18 cellular contexts compared by ENCODE assay signal in genomic region chr1:30250338-30251022, GRCh38.
"Had no signal": no experiment of that assay in that cellular context is flagged by ENCODE, and none has a peak within 500 bp of the region (broad histone marks: within the 10 kb centered on the region; RNA-seq: fewer than 3 reads in every experiment).

No MANE protein-coding gene starts in this region.

- H3K36me3 Mint-ChIP-seq: activated naive CD8-positive, alpha-beta T cell treated with anti-CD3 and anti-CD28 coated beads for 36 hours; naive thymus-derived CD4-positive, alpha-beta T cell had no signal

- H3K36me3 ChIP-seq: ascending aorta, cardiac muscle cell, esophagus squamous epithelium had no signal

- H3K4me1 Mint-ChIP-seq: activated naive CD8-positive, alpha-beta T cell treated with anti-CD3 and anti-CD28 coated beads for 36 hours; naive thymus-derived CD4-positive, alpha-beta T cell had no signal

- H3K27ac Mint-ChIP-seq: activated CD8-positive, alpha-beta T cell treated with anti-CD3 and anti-CD28 coated beads for 36 hours; activated naive CD8-positive, alpha-beta T cell treated with anti-CD3 and anti-CD28 coated beads for 36 hours; activated T-cell treated with anti-CD3 and anti-CD28 coated beads, Interleukin-2, amount 50 U/mL, for 72 hours; naive thymus-derived CD4-positive, alpha-beta T cell; stimulated activated naive CD8-positive, alpha-beta T cell treated with anti-CD3 and anti-CD28 coated beads, Interleukin-15, Interleukin-2, amounts not matched to agents 100 ng/mL and 50 ng/mL, for 24 hours had no signal

- H3K4me3 ChIP-seq: ascending aorta, cardiac muscle cell, esophagus squamous epithelium, lung, psoas muscle, testis had no signal

- H3K4me1 ChIP-seq: ascending aorta, esophagus squamous epithelium, psoas muscle, testis had no signal

- H3K27ac ChIP-seq: ascending aorta, cardiac muscle cell, esophagus squamous epithelium, psoas muscle, testis had no signal

- H3K27me3 ChIP-seq: ascending aorta, cardiac muscle cell, testis had no signal

- DNase-seq: activated CD4-positive, alpha-beta T cell treated with anti-CD3 and anti-CD28 coated beads for 1 hour; activated CD8-positive, alpha-beta memory T cell treated with anti-CD3 and anti-CD28 coated beads, Interleukin-2, amount 50 U/mL, for 4 hours; activated CD8-positive, alpha-beta T cell treated with anti-CD3 and anti-CD28 coated beads for 36 hours; activated gamma-delta T cell treated with Interleukin-2 at 50 U/mL for 16 hours; activated naive CD8-positive, alpha-beta T cell treated with anti-CD3 and anti-CD28 coated beads for 36 hours; activated T-cell treated with anti-CD3 and anti-CD28 coated beads, Interleukin-2, amount 50 U/mL, for 72 hours; esophagus squamous epithelium; foreskin fibroblast; left colon; naive thymus-derived CD4-positive, alpha-beta T cell; occipital lobe; psoas muscle; stimulated activated CD4-positive, alpha-beta T cell treated with anti-CD3 and anti-CD28 coated beads, Interleukin-12 subunit alpha, Interleukin-12 subunit beta, amount 100 ng/mL, for 4 hours; testis had no signal

- H3K9me3 Mint-ChIP-seq: activated CD8-positive, alpha-beta T cell treated with anti-CD3 and anti-CD28 coated beads for 36 hours; activated naive CD8-positive, alpha-beta T cell treated with anti-CD3 and anti-CD28 coated beads for 36 hours; activated T-cell treated with anti-CD3 and anti-CD28 coated beads, Interleukin-2, amount 50 U/mL, for 72 hours; naive thymus-derived CD4-positive, alpha-beta T cell; stimulated activated naive CD8-positive, alpha-beta T cell treated with anti-CD3 and anti-CD28 coated beads, Interleukin-15, Interleukin-2, amounts not matched to agents 100 ng/mL and 50 ng/mL, for 24 hours had no signal

- H3K4me3 Mint-ChIP-seq: activated CD8-positive, alpha-beta T cell treated with anti-CD3 and anti-CD28 coated beads for 36 hours; activated naive CD8-positive, alpha-beta T cell treated with anti-CD3 and anti-CD28 coated beads for 36 hours; activated T-cell treated with anti-CD3 and anti-CD28 coated beads, Interleukin-2, amount 50 U/mL, for 72 hours; naive thymus-derived CD4-positive, alpha-beta T cell; stimulated activated naive CD8-positive, alpha-beta T cell treated with anti-CD3 and anti-CD28 coated beads, Interleukin-15, Interleukin-2, amounts not matched to agents 100 ng/mL and 50 ng/mL, for 24 hours had no signal
